ENCODE assay signal across 8 cellular contexts in genomic region chr10:5551531-5552375, GRCh38. TPM values are rescaled to one million over a fixed set of nuclear protein-coding genes. Genes with fewer than 3 reads are reported as not detected.
DNase-seq lines count a peak whose midpoint lies in the region; ATAC-seq and TF ChIP-seq lines count a peak whose summit lies in the region.

No MANE protein-coding gene starts in this region.

- intact Hi-C loops in mammary epithelial cell (cut with micrococcal nuclease): loop anchor here (1.0 kb wide), 3 partner anchors 14 to 45 kb away; no protein-coding TSS in a partner anchor

- DNase-seq in SJCRH30: peak; percentile 65
- DNase-seq in mammary epithelial cell: peak; percentile 100
- peak; percentile 60 for DNase-seq in stimulated activated CD4-positive, alpha-beta T cell treated with anti-CD3 and anti-CD28 coated beads, Interleukin-2, amount 100 ng/mL, for 4 hours (ENCODE audit: low read depth)
- no peak for DNase-seq in LoVo (ENCODE audit: low spot score)

- no peaks in the 10 kb centered on the region for H4K20me1 ChIP-seq in mammary epithelial cell (ENCODE audit: insufficient read depth, low read length)

- 11% methylated on average over 14 of the region's 15 CpGs for WGBS in mammary epithelial cell (ENCODE audit: low coverage, missing lambda C conversion rate)

- H3K4me1 ChIP-seq in SJCRH30 (peaks cover 49% of the 10 kb centered on the region), mammary epithelial cell (ENCODE audit: insufficient read depth, low read length) (peaks cover 78% of the 10 kb centered on the region)

- H2AFZ ChIP-seq in mammary epithelial cell (ENCODE audit: low read depth, low read length): no peak overlapping the region

- ATAC-seq in GM18909 (IDR thresholded peaks at IDR 0.05; ENCODE audit: poor library complexity, unreplicated experiment): peak; percentile 37
- no peak for ATAC-seq in GM21381 (IDR thresholded peaks at IDR 0.05; ENCODE audit: unreplicated experiment)
- ATAC-seq in GM18907 (IDR thresholded peaks at IDR 0.05; ENCODE audit: unreplicated experiment): no peak
- ATAC-seq in HG02610 (IDR thresholded peaks at IDR 0.05; ENCODE audit: unreplicated experiment): no peak

- no TSS peak for BruUV-seq in mammary epithelial cell (replicated peaks; lab: Mats Ljungman, UMichigan)

- H3K4me3 ChIP-seq in SJCRH30 (no peak overlapping the region), mammary epithelial cell (replicated peaks in 1 of 3; ENCODE audit: insufficient read depth in 1 of 3, low read depth in 2 of 3, low read length in 3 of 3) (no peak overlapping the region)

- H3K9me3 ChIP-seq in SJCRH30 (replicated peaks): no peaks in the 10 kb centered on the region
- no peaks in the 10 kb centered on the region for H3K9me3 ChIP-seq in mammary epithelial cell (replicated peaks; ENCODE audit: insufficient read depth, low read length)

- H3K4me2 ChIP-seq in mammary epithelial cell (ENCODE audit: insufficient read depth, low read depth, low read length): peak overlapping the region; percentile 51

- H3K79me2 ChIP-seq in mammary epithelial cell (ENCODE audit: insufficient read depth, low read length): no peaks in the 10 kb centered on the region

- H3K27me3 ChIP-seq in SJCRH30 (no peaks in the 10 kb centered on the region), mammary epithelial cell (ENCODE audit: insufficient read depth, low read length) (no peaks in the 10 kb centered on the region)

- TF ChIP-seq CTCF in mammary epithelial cell (conservative IDR thresholded peaks at IDR 0.05 in 1 of 2, IDR thresholded peaks at IDR 0.05 in 1 of 2; ENCODE audit: extremely low read depth in 1 of 2, insufficient read depth in 1 of 2, low read depth in 1 of 2, low read length in 2 of 2): peak in 1 of 2 donors; percentile 11

- in situ Hi-C loops in mammary epithelial cell (cut with MboI; ENCODE audit: low sequenced_read_pairs in 2 of 2): loop anchor here in 1 of 2 donors (5.0 kb wide), 1 partner anchor 61 kb away; no protein-coding TSS in a partner anchor

- CTCF ChIA-PET in mammary epithelial cell (lab: Charles Lee; ENCODE audit: low non-redundant PET): no interaction called here

- dilution Hi-C loops in mammary epithelial cell (cut with HindIII; ENCODE audit: low sequenced_read_pairs): loop anchor here (5.0 kb wide), 1 partner anchor 104 kb away; no protein-coding TSS in a partner anchor

- H3K27ac ChIP-seq in SJCRH30: peak overlapping the region; percentile 56
- H3K27ac ChIP-seq in mammary epithelial cell (ENCODE audit: insufficient read depth, low read depth, low read length): peak overlapping the region; percentile 100

- H3K36me3 ChIP-seq in SJCRH30: no peaks in the 10 kb centered on the region
- no peaks in the 10 kb centered on the region for H3K36me3 ChIP-seq in mammary epithelial cell (ENCODE audit: insufficient read depth, low read length)

- peak overlapping the region; percentile 82 for H3K9ac ChIP-seq in mammary epithelial cell (ENCODE audit: insufficient read depth, low read length)

RNA-seq across cellular contexts. Expression of gene CALML3, which starts 27.0 kb away (rescaled TPM):
- not detected in 2 replicates for total RNA-seq in SJCRH30 (2014; rRNA removed; shearing (Covaris generic))
- 100 to 1,000 TPM; 173 to 704 TPM for total RNA-seq in mammary epithelial cell
- 42.3 TPM for polyA plus RNA-seq in mammary epithelial cell
- 6.0 TPM for polyA minus RNA-seq in mammary epithelial cell

RNA-seq across cellular contexts. Expression of gene CALML5, which starts 52.4 kb away (rescaled TPM):
- not detected in 2 replicates for total RNA-seq in SJCRH30 (2014; rRNA removed; shearing (Covaris generic))
- not detected for total RNA-seq in mammary epithelial cell
- 0.32 TPM for polyA plus RNA-seq in mammary epithelial cell
- not detected for polyA minus RNA-seq in mammary epithelial cell

Comparison
In these comparisons a context has a peak if more than half of its experiments do, and no peak if none do; other contexts are left out.
1. RNA of gene CALML3, which starts 27.0 kb away (total RNA-seq): 173 to 704 TPM in mammary epithelial cell; not detected in SJCRH30; every median in the first group is over 100 times any median in the second.